21 cellular contexts compared by ENCODE assay signal in the genomic region with DNA sequence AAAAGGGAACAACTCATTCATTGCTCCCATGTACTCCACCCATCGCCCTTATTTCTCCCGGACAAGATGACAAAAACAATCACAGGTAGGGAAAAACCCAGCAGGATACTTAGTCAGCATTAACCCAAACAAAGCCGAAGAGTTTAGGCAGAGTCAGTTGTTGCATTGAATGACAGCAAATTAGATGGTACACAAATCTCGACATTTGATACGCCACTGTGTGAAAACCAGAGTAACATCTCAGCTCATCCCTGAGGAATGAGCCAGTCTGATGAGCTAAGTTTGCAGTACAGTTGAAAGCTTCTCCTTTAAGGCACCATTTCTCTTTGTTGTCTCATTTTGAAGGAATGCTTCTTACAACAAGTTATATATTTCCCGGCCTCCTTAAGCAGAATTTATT.
DNase-seq lines count a peak whose midpoint lies in the region; ATAC-seq and FAIRE-seq lines count a peak whose summit lies in the region.
"Had no signal": no experiment of that assay in that cellular context is flagged by ENCODE, and none has a peak within 500 bp of the region (broad histone marks: within the 10 kb centered on the region; RNA-seq: fewer than 3 reads in every experiment).

No MANE protein-coding gene starts in this region.

- no peak overlapping the region for H3K56ac ChIP-seq in mesendoderm (ENCODE audit: low read length)

- H2AK5ac ChIP-seq in mesendoderm (ENCODE audit: low read length) = no peak overlapping the region

- ATAC-seq in GM21825 (IDR thresholded peaks at IDR 0.05; ENCODE audit: unreplicated experiment) = no peak

- H3K9me3 Mint-ChIP-seq in T-helper 1 cell treated with Interleukin-12 subunit alpha and Interleukin-12 subunit beta and Interleukin-4 antibody, amounts not matched to agents 30 μg/mL and 1 μg/mL, for 36 hours = no peaks in the 10 kb centered on the region
- no peaks in the 10 kb centered on the region for H3K9me3 Mint-ChIP-seq in activated T-helper 2 cell treated with anti-CD3 and anti-CD28 coated beads, Interferon-gamma antibody, Interleukin-2, Interleukin-4, amounts not matched to agents 10 μg/mL and 5 μg/mL and 100 μg/mL, durations not matched to agents 14 hours and 24 hours and 36 hours

- DNase-seq in T-helper 1 cell = no peak
- no peak for DNase-seq in GM18507 (ENCODE audit: extremely low spot score, insufficient read length, low read depth)
- DNase-seq in activated T-helper 2 cell treated with anti-CD3 and anti-CD28 coated beads, Interferon-gamma antibody, Interleukin-2, Interleukin-4, amounts not matched to agents 10 μg/mL and 5 μg/mL and 100 μg/mL, durations not matched to agents 14 hours and 24 hours and 36 hours (ENCODE audit: low spot score) = no peak
- peak; percentile 30 for DNase-seq in mesendoderm
- DNase-seq in inferior parietal cortex (ENCODE audit: extremely low spot score) = no peak
- no peak for DNase-seq in activated CD8-positive, alpha-beta memory T cell treated with anti-CD3 and anti-CD28 coated beads, Interleukin-2, amount 50 U/mL, for 48 hours
- DNase-seq: 8988T, amygdala, Caco-2, erythroblast, GF-D8, NCI-H1436, NCI-H510A, PC-9, SK-N-SH, testis had no signal

- H3K23ac ChIP-seq in mesendoderm (ENCODE audit: low read length) = no peak overlapping the region

- H3K79me2 ChIP-seq in mesendoderm (ENCODE audit: control insufficient read depth, insufficient read depth, low read length) = no peaks in the 10 kb centered on the region

- no peak overlapping the region for H3K4me3 ChIP-seq in mesendoderm (ENCODE audit: low read length)
- H3K4me3 ChIP-seq: coronary artery, PC-9, testis had no signal

- H3K9ac ChIP-seq in mesendoderm (ENCODE audit: low read length) = no peak overlapping the region
- H3K9ac ChIP-seq: SK-N-SH had no signal

- peaks cover 70% of the 10 kb centered on the region for H3K4me1 Mint-ChIP-seq in T-helper 1 cell treated with Interleukin-12 subunit alpha and Interleukin-12 subunit beta and Interleukin-4 antibody, amounts not matched to agents 30 μg/mL and 1 μg/mL, for 36 hours (ENCODE audit: low read depth)
- peaks cover 60% of the 10 kb centered on the region for H3K4me1 Mint-ChIP-seq in activated T-helper 2 cell treated with anti-CD3 and anti-CD28 coated beads, Interferon-gamma antibody, Interleukin-2, Interleukin-4, amounts not matched to agents 10 μg/mL and 5 μg/mL and 100 μg/mL, durations not matched to agents 14 hours and 24 hours and 36 hours (ENCODE audit: low read depth)

- H3K27me3 ChIP-seq in mesendoderm (ENCODE audit: insufficient read depth, low read length, poor library complexity) = no peaks in the 10 kb centered on the region
- H3K27me3 ChIP-seq: testis had no signal

- no peak overlapping the region for H2BK5ac ChIP-seq in mesendoderm (ENCODE audit: low read length)

- H3K18ac ChIP-seq in mesendoderm (ENCODE audit: low read length) = no peak overlapping the region

- WGBS in mesendoderm (ENCODE audit: extremely low coverage, insufficient coverage, low lambda C conversion rate) = no CpG with 5 or more reads among the region's 6 CpGs

- H3K79me1 ChIP-seq in mesendoderm (ENCODE audit: low read length) = no peaks in the 10 kb centered on the region

- H3K36me3 Mint-ChIP-seq in T-helper 1 cell treated with Interleukin-12 subunit alpha and Interleukin-12 subunit beta and Interleukin-4 antibody, amounts not matched to agents 30 μg/mL and 1 μg/mL, for 36 hours (ENCODE audit: low read depth) = peaks cover 5% of the 10 kb centered on the region
- no peaks in the 10 kb centered on the region for H3K36me3 Mint-ChIP-seq in activated T-helper 2 cell treated with anti-CD3 and anti-CD28 coated beads, Interferon-gamma antibody, Interleukin-2, Interleukin-4, amounts not matched to agents 10 μg/mL and 5 μg/mL and 100 μg/mL, durations not matched to agents 14 hours and 24 hours and 36 hours (ENCODE audit: low read depth)

- H3K27ac ChIP-seq in mesendoderm (ENCODE audit: low read depth, low read length) = no peak overlapping the region
- H3K27ac ChIP-seq: coronary artery, PC-9, testis, VCaP had no signal

- H3K4ac ChIP-seq in mesendoderm (ENCODE audit: low read depth, low read length) = no peak overlapping the region

- intact Hi-C loops in activated T-helper 2 cell treated with anti-CD3 and anti-CD28 coated beads, Interferon-gamma antibody, Interleukin-2, Interleukin-4, amounts not matched to agents 10 μg/mL and 5 μg/mL and 100 μg/mL, durations not matched to agents 14 hours and 24 hours and 36 hours (cut with micrococcal nuclease) = loop anchor here (1.0 kb wide), 1 partner anchor 8 kb away; no protein-coding TSS in a partner anchor

- H3K27me3 Mint-ChIP-seq in T-helper 1 cell treated with Interleukin-12 subunit alpha and Interleukin-12 subunit beta and Interleukin-4 antibody, amounts not matched to agents 30 μg/mL and 1 μg/mL, for 36 hours (ENCODE audit: low read depth) = no peaks in the 10 kb centered on the region
- no peaks in the 10 kb centered on the region for H3K27me3 Mint-ChIP-seq in activated T-helper 2 cell treated with anti-CD3 and anti-CD28 coated beads, Interferon-gamma antibody, Interleukin-2, Interleukin-4, amounts not matched to agents 10 μg/mL and 5 μg/mL and 100 μg/mL, durations not matched to agents 14 hours and 24 hours and 36 hours (ENCODE audit: low read depth)

- peaks cover 5% of the 10 kb centered on the region for H3K4me1 ChIP-seq in mesendoderm (ENCODE audit: control insufficient read depth, low read depth, low read length)
- H3K4me1 ChIP-seq: Caco-2 had no signal

- H2BK120ac ChIP-seq in mesendoderm (ENCODE audit: low read depth, low read length) = no peak overlapping the region

- H2BK15ac ChIP-seq in mesendoderm (replicated peaks; ENCODE audit: low read depth) = no peak overlapping the region

- no peak overlapping the region for H4K5ac ChIP-seq in mesendoderm (ENCODE audit: low read length)

- H3K27ac Mint-ChIP-seq in T-helper 1 cell treated with Interleukin-12 subunit alpha and Interleukin-12 subunit beta and Interleukin-4 antibody, amounts not matched to agents 30 μg/mL and 1 μg/mL, for 36 hours = no peak overlapping the region
- peak overlapping the region; percentile 2 for H3K27ac Mint-ChIP-seq in activated T-helper 2 cell treated with anti-CD3 and anti-CD28 coated beads, Interferon-gamma antibody, Interleukin-2, Interleukin-4, amounts not matched to agents 10 μg/mL and 5 μg/mL and 100 μg/mL, durations not matched to agents 14 hours and 24 hours and 36 hours

- H3K4me2 ChIP-seq in mesendoderm (ENCODE audit: low read length) = no peak overlapping the region
- H3K4me2 ChIP-seq: PC-9, SK-N-SH had no signal

- FAIRE-seq in GM18507 (lab: Jason Lieb, UNC) = peak; percentile 9
- FAIRE-seq: keratinocyte had no signal

- no peaks in the 10 kb centered on the region for H3K36me3 ChIP-seq in mesendoderm (ENCODE audit: control insufficient read depth, insufficient read depth, low read length)

- H3K4me3 Mint-ChIP-seq in T-helper 1 cell treated with Interleukin-12 subunit alpha and Interleukin-12 subunit beta and Interleukin-4 antibody, amounts not matched to agents 30 μg/mL and 1 μg/mL, for 36 hours = peak overlapping the region; percentile 2
- no peak overlapping the region for H3K4me3 Mint-ChIP-seq in activated T-helper 2 cell treated with anti-CD3 and anti-CD28 coated beads, Interferon-gamma antibody, Interleukin-2, Interleukin-4, amounts not matched to agents 10 μg/mL and 5 μg/mL and 100 μg/mL, durations not matched to agents 14 hours and 24 hours and 36 hours (ENCODE audit: low read depth)

- no peak overlapping the region for H4K8ac ChIP-seq in mesendoderm (ENCODE audit: low read depth, low read length)
